In genomic region chr20:46512943-46513844, GRCh38 we compare ENCODE assay signal across 8 cellular contexts. TPM values are rescaled to one million over a fixed set of nuclear protein-coding genes. Genes with fewer than 3 reads are reported as not detected.
A peak's percentile ranks its signal among the peaks of the same experiment; 100 is the strongest.
DNase-seq lines count a peak whose midpoint lies in the region; ATAC-seq and TF ChIP-seq lines count a peak whose summit lies in the region.

Gene ZNF334, minus strand, starts transcription at chr20:46513559. Its CDS starts 1,457 bp downstream, at chr20:46512102.

- H3K9me3 Mint-ChIP-seq in activated naive CD8-positive, alpha-beta T cell (ENCODE audit: low read depth): no peaks in the 10 kb centered on the region

- H3K9ac ChIP-seq in parathyroid adenoma: peak within 1 kb of the TSS; percentile 71

- H3K4me1 Mint-ChIP-seq in activated naive CD8-positive, alpha-beta T cell (ENCODE audit: low read depth): peaks cover 8% of the 10 kb centered on the region

- no peak within 1 kb of the TSS for H3K27ac Mint-ChIP-seq in activated naive CD8-positive, alpha-beta T cell

- H3K9me3 ChIP-seq in right atrium auricular region (no peaks in the 10 kb centered on the region), parathyroid adenoma (ENCODE audit: control insufficient read depth, low read length) (no peaks in the 10 kb centered on the region), aorta (ENCODE audit: control insufficient read depth, low read length) (peaks cover 1% of the 10 kb centered on the region)

- no peak for TF ChIP-seq CTCF in C4-2B (conservative IDR thresholded peaks at IDR 0.05)
- no peak for TF ChIP-seq CTCF in right atrium auricular region (IDR thresholded peaks at IDR 0.05)
- no peak for TF ChIP-seq CTCF in parathyroid adenoma (IDR thresholded peaks at IDR 0.05)

- H2AFZ ChIP-seq in parathyroid adenoma: peak within 1 kb of the TSS; percentile 97

- peak within 1 kb of the TSS; percentile 34 for H3K27ac ChIP-seq in C4-2B
- H3K27ac ChIP-seq in right atrium auricular region: peak within 1 kb of the TSS; percentile 56 to 63
- peak within 1 kb of the TSS; percentile 80 for H3K27ac ChIP-seq in parathyroid adenoma
- no peak within 1 kb of the TSS for H3K27ac ChIP-seq in aorta (ENCODE audit: low read depth in 1 of 2, low read length in 2 of 2)

- WGBS in aorta, 2 donors: 3 to 4% methylated on average over 46 to 49 of the region's 49 CpGs

- H3K36me3 ChIP-seq in right atrium auricular region (no peaks in the 10 kb centered on the region), parathyroid adenoma (ENCODE audit: control insufficient read depth, insufficient read depth, low read length) (no peaks in the 10 kb centered on the region), aorta (ENCODE audit: control insufficient read depth in 1 of 2, insufficient read depth in 2 of 2, low read length in 1 of 2) (no peaks in the 10 kb centered on the region)

- intact Hi-C loops in aorta (cut with DNase I): no loop called here

- peak within 1 kb of the TSS; percentile 83 for H3K4me3 Mint-ChIP-seq in activated naive CD8-positive, alpha-beta T cell

- H3K4me3 ChIP-seq in right atrium auricular region (peak within 1 kb of the TSS; percentile 59 to 69), parathyroid adenoma (ENCODE audit: low read depth, low read length) (peak within 1 kb of the TSS; percentile 66), aorta (ENCODE audit: low read length in 2 of 2) (peak within 1 kb of the TSS; percentile 31 to 36)

- H3K27me3 ChIP-seq in right atrium auricular region (no peaks in the 10 kb centered on the region), parathyroid adenoma (ENCODE audit: control insufficient read depth, insufficient read depth, low read length) (no peaks in the 10 kb centered on the region), aorta (ENCODE audit: control insufficient read depth in 1 of 2, insufficient read depth in 2 of 2, low read length in 1 of 2) (no peaks in the 10 kb centered on the region)

- peak within 1 kb of the TSS; percentile 70 for H3K4me2 ChIP-seq in parathyroid adenoma (ENCODE audit: low read length)

- H3K4me1 ChIP-seq in right atrium auricular region (no peaks in the 10 kb centered on the region), parathyroid adenoma (no peaks in the 10 kb centered on the region), aorta (ENCODE audit: control insufficient read depth in 1 of 2, insufficient read depth in 2 of 2, low read length in 2 of 2) (no peaks in the 10 kb centered on the region)

- H3K36me3 Mint-ChIP-seq in activated naive CD8-positive, alpha-beta T cell: peaks cover 2% of the 10 kb centered on the region

- ATAC-seq in GM21529 (IDR thresholded peaks at IDR 0.05; ENCODE audit: unreplicated experiment) (peak; percentile 70), aorta (ENCODE audit: low FRiP score) (no peak)

- no peaks in the 10 kb centered on the region for H3K79me2 ChIP-seq in parathyroid adenoma

- DNase-seq in NCI-H345 treated with DMSO at 0.1 percent for 48 hours (lab: John Stamatoyannopoulos, UW; ENCODE audit: unreplicated experiment) (peak; percentile 91), right atrium auricular region (ENCODE audit: low spot score) (no peak), aorta (peak; percentile 63 to 86), epidermal melanocyte (ENCODE audit: insufficient read length, low spot score) (no peak)

- H3K27me3 Mint-ChIP-seq in activated naive CD8-positive, alpha-beta T cell: peaks cover 19% of the 10 kb centered on the region

RNA-seq across cellular contexts. Expression of gene ZNF334, which starts in this region (rescaled TPM):
- 1 to 10 TPM in 1 of 2 donors, under 1 TPM in 1; 0.79 to 1.3 TPM for total RNA-seq in right atrium auricular region
- total RNA-seq in aorta: 1 to 10 TPM; 1.6 to 3.9 TPM
- under 1 TPM; 0.38 to 0.92 TPM for polyA plus RNA-seq in aorta

Comparison
In these comparisons a context has a peak if more than half of its experiments do, and no peak if none do; other contexts are left out.
1. H3K27ac ChIP-seq: peak in C4-2B (single experiment), right atrium auricular region (2 of 2) and parathyroid adenoma (single experiment); none in aorta (0 of 2).
2. DNase-seq: peak in NCI-H345 treated with DMSO at 0.1 percent for 48 hours (single experiment) and aorta (2 of 2); none in right atrium auricular region (single experiment) and epidermal melanocyte (single experiment).
3. Peak in every context shown above with its lines, with median percentiles within 50 percentile points of each other: H3K4me3 ChIP-seq.